ENCODE assay signal across 8 cellular contexts in genomic region chr13:81171065-81171647, GRCh38.
DNase-seq lines count a peak whose midpoint lies in the region; ATAC-seq and TF ChIP-seq lines count a peak whose summit lies in the region.

No MANE protein-coding gene starts in this region.

- no peak overlapping the region for H3K4me3 ChIP-seq in BE2C (ENCODE audit: low read depth, low read length)

- peak; percentile 52 for TF ChIP-seq CTCF in BE2C (IDR thresholded peaks at IDR 0.05; ENCODE audit: low read depth, low read length)
- TF ChIP-seq CTCF in GM20000 (IDR thresholded peaks at IDR 0.05; ENCODE audit: extremely low read depth, missing control alignments): peak; percentile 20

- no peaks in the 10 kb centered on the region for H3K4me1 ChIP-seq in BE2C

- no peaks in the 10 kb centered on the region for H3K36me3 ChIP-seq in BE2C

- no peaks in the 10 kb centered on the region for H3K27me3 ChIP-seq in BE2C

- no peak for ATAC-seq in GM21447 (IDR thresholded peaks at IDR 0.05; ENCODE audit: unreplicated experiment)

- H3K9me3 ChIP-seq in BE2C: no peaks in the 10 kb centered on the region

- DNase-seq in BE2C (no peak), GM20000 (ENCODE audit: low spot score) (peak; percentile 8), NCI-H1048 (lab: John Stamatoyannopoulos, UW) (peak; percentile 5), brain pericyte (ENCODE audit: low read depth, low spot score) (peak; percentile 5), midbrain (lab: John Stamatoyannopoulos, UW) (peak; percentile 48), DMS79 (lab: John Stamatoyannopoulos, UW) (no peak), NK-92 (lab: John Stamatoyannopoulos, UW; ENCODE audit: unreplicated experiment) (no peak)

Comparison
In these comparisons a context has a peak if more than half of its experiments do, and no peak if none do; other contexts are left out.
1. DNase-seq: peak in GM20000 (single experiment), NCI-H1048 (single experiment), brain pericyte (single experiment) and midbrain (single experiment); none in BE2C (single experiment), DMS79 (single experiment) and NK-92 (single experiment).